In genomic region chr2:10120158-10120937, GRCh38 we compare ENCODE assay signal across 8 cellular contexts. TPM values are rescaled to one million over a fixed set of nuclear protein-coding genes. Genes with fewer than 3 reads are reported as not detected.
DNase-seq lines count a peak whose midpoint lies in the region; ATAC-seq and TF ChIP-seq lines count a peak whose summit lies in the region.

No MANE protein-coding gene starts in this region.

- in situ Hi-C loops in astrocyte of the cerebellum (cut with HindIII; ENCODE audit: low sequenced_read_pairs) (loop anchor here (5.0 to 10.0 kb wide), 2 partner anchors 312 to 544 kb away; no protein-coding TSS in a partner anchor), gastrocnemius medialis (cut with MboI; ENCODE audit: low sequenced_read_pairs in 4 of 4) (loop anchor here in 2 of 4 donors (10.0 to 25.0 kb wide), 4 partner anchors 284 to 542 kb away; no protein-coding TSS in a partner anchor)

- peaks cover 15 to 19% of the 10 kb centered on the region in 2 donors for H3K4me1 ChIP-seq in gastrocnemius medialis

- H3K36me3 ChIP-seq in gastrocnemius medialis, result no peaks in the 10 kb centered on the region

- peaks cover 12 to 14% (median 14%) of the 10 kb centered on the region in 3 donors for H3K27me3 ChIP-seq in gastrocnemius medialis

- TF ChIP-seq CTCF in astrocyte of the cerebellum (IDR thresholded peaks at IDR 0.05; ENCODE audit: low read depth, low read length, missing control alignments) (no peak), gastrocnemius medialis (IDR thresholded peaks at IDR 0.05 in 4 of 5, conservative IDR thresholded peaks at IDR 0.05 in 1 of 5) (peak in 1 of 5 experiments; percentile 11)

- H3K4me3 ChIP-seq in astrocyte of the cerebellum (ENCODE audit: low read depth, low read length) (peak overlapping the region; percentile 67), gastrocnemius medialis (peak overlapping the region; percentile 66 to 92 (median 78))

- peak; percentile 54 to 64 for TF ChIP-seq POLR2A in gastrocnemius medialis (IDR thresholded peaks at IDR 0.05)

- DNase-seq in A172 (ENCODE audit: low spot score) (peak; percentile 94), NCI-H2081 (lab: John Stamatoyannopoulos, UW) (peak; percentile 98), T-helper 9 cell (peak; percentile 87), astrocyte of the cerebellum (ENCODE audit: low read depth) (peak; percentile 61), iPS DF 19.7 (ENCODE audit: low read depth, low spot score) (peak; percentile 91), gastrocnemius medialis (peak; percentile 82 to 91)

- peak; percentile 37 for ATAC-seq in GM18520 (IDR thresholded peaks at IDR 0.05; ENCODE audit: unreplicated experiment)
- ATAC-seq in HG03045 (IDR thresholded peaks at IDR 0.05; ENCODE audit: unreplicated experiment), result peak; percentile 66
- peak; percentile 90 to 92 for ATAC-seq in gastrocnemius medialis

- no peaks in the 10 kb centered on the region for H3K9me3 ChIP-seq in gastrocnemius medialis

- peak overlapping the region; percentile 58 to 82 (median 74) for H3K27ac ChIP-seq in gastrocnemius medialis

- intact Hi-C loops in gastrocnemius medialis (cut with DNase I; ENCODE audit: low total_unique reads), result loop anchor here (1.0 to 10.0 kb wide), 5 partner anchors 48 to 554 kb away; partner anchors contain the start of genes GRHL1 and HPCAL1

RNA-seq across cellular contexts. Expression of gene RRM2, which starts 2.2 kb away (rescaled TPM):
- total RNA-seq in A172 (2014; rRNA removed; shearing (Covaris generic)), result 130 and 137 TPM in 2 replicates
- total RNA-seq in gastrocnemius medialis, result 1 to 10 TPM in 1 of 4 donors, not detected in 3; 2.0 TPM

RNA-seq across cellular contexts. Expression of gene CYS1, which starts 40.1 kb away (rescaled TPM):
- total RNA-seq in A172 (2014; rRNA removed; shearing (Covaris generic)), result 4.0 and 5.9 TPM in 2 replicates
- under 1 TPM in 3 of 4 donors, not detected in 1; 0.10 to 0.42 (median 0.18) TPM for total RNA-seq in gastrocnemius medialis

Comparison
In these comparisons a context has a peak if more than half of its experiments do, and no peak if none do; other contexts are left out.
1. Peak in every context shown above with its lines: DNase-seq, ATAC-seq, H3K4me3 ChIP-seq and H3K27ac ChIP-seq.
2. ATAC-seq: peak in every context shown above with its lines; median percentile 91 in gastrocnemius medialis; 66 in HG03045; 37 in GM18520.
3. RNA of gene RRM2, which starts 2.2 kb away (total RNA-seq): 130 to 137 TPM in A172; 2.0 TPM in gastrocnemius medialis; every median in the first group is over 10 times any median in the second.